ENCODE assay signal across 11 cellular contexts in the genomic region with DNA sequence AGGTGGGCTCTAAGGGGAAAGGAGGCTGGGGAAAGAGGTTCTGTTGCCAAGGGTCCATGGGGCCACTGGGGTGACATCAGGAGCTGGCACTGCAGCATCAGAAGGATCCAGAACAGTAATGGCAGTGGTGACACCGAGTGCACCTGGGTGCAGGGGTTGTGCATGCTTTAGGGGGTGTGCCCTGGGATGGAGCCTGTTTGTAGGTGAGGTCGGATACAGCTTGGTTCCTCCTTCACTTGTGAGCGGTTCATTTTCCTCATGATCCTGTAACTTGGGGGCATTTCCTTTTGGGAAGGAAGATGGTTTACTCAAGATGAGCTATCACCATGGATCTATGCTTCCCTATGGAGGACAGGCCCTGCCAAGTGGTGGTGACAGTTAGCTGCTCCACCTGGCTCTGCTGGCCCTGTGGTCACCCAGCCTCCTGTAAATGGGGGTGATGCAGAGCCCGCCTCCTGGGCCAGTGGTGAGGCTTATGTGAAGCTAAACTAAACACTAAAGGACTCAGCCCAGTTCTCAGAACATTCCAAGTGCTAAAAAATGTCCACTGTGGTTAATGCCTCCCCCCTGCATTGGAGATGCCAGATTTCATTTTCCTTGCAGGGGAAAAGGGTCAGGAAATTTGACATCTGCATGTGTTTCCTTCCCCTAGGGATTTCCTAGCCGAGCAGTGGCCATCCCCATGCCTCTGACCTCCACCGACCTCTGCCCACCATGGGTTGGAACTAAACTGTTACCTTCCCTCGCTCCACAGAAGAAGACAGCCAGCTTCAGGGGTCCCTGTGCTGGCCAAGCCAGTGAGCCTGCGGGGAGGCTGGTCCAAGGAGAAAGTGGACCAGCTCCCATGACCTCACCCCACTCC.
DNase-seq lines count a peak whose midpoint lies in the region; ATAC-seq and TF ChIP-seq lines count a peak whose summit lies in the region.
"Had no signal": no experiment of that assay in that cellular context is flagged by ENCODE, and none has a peak within 500 bp of the region (broad histone marks: within the 10 kb centered on the region; RNA-seq: fewer than 3 reads in every experiment).

No MANE protein-coding gene starts in this region.

- peaks cover 45% of the 10 kb centered on the region for H3K4me1 ChIP-seq in BLaER1

- no peak overlapping the region for H3K4me3 ChIP-seq in BLaER1
- H3K4me3 ChIP-seq: cardiac muscle cell, hepatocyte had no signal

- H3K4me1 Mint-ChIP-seq in central memory CD8-positive, alpha-beta T cell: peaks cover 31% of the 10 kb centered on the region

- no peaks in the 10 kb centered on the region for H3K9me3 ChIP-seq in BLaER1

- peaks cover 91% of the 10 kb centered on the region for H3K36me3 Mint-ChIP-seq in central memory CD8-positive, alpha-beta T cell (ENCODE audit: insufficient read depth)

- ATAC-seq in HG03103 (IDR thresholded peaks at IDR 0.05; ENCODE audit: low read depth, unreplicated experiment): peak; percentile 15
- ATAC-seq in central memory CD8-positive, alpha-beta T cell (replicated peaks; ENCODE audit: extremely low read depth, poor library complexity, severe bottlenecking): peak; percentile 8
- ATAC-seq: PC-3 had no signal

- H3K9ac ChIP-seq in BLaER1: 0 out of 2 replicates have a peak overlapping the region, but pooled peaks have one; percentile 4

- peak overlapping the region; percentile 10; the same call in 1 of the 2 replicates for H3K4me2 ChIP-seq in BLaER1
- H3K4me2 ChIP-seq: hepatocyte had no signal

- peaks cover 100% of the 10 kb centered on the region for H3K36me3 ChIP-seq in BLaER1

- no peak for DNase-seq in central memory CD8-positive, alpha-beta T cell (ENCODE audit: low spot score in 2 of 2)
- DNase-seq in NCI-H446 (lab: John Stamatoyannopoulos, UW) (no peak), T-helper 2 cell (no peak), middle frontal gyrus (ENCODE audit: extremely low spot score, low spot score) (no peak)
- DNase-seq in stimulated activated CD4-positive, alpha-beta T cell treated with anti-CD3 and anti-CD28 coated beads, Interleukin-4, amount 100 ng/mL, for 24 hours: no peak
- DNase-seq: PC-3 had no signal

- H3K4me3 Mint-ChIP-seq in central memory CD8-positive, alpha-beta T cell: peak overlapping the region; percentile 32

- peak overlapping the region; percentile 15 for H3K27ac ChIP-seq in BLaER1
- H3K27ac ChIP-seq: cardiac muscle cell, hepatocyte had no signal

- H4K20me1 ChIP-seq in BLaER1: peaks cover 92% of the 10 kb centered on the region

- no peaks in the 10 kb centered on the region for H3K9me3 Mint-ChIP-seq in central memory CD8-positive, alpha-beta T cell

- TF ChIP-seq POLR2A in GM19099 (IDR thresholded peaks at IDR 0.05; ENCODE audit: extremely low read depth, insufficient read length, low read depth): peak; percentile 68

- H3K27ac Mint-ChIP-seq in central memory CD8-positive, alpha-beta T cell (ENCODE audit: low read depth): peak overlapping the region; percentile 89

- no peaks in the 10 kb centered on the region for H3K27me3 Mint-ChIP-seq in central memory CD8-positive, alpha-beta T cell

- H3K27me3 ChIP-seq in BLaER1: no peaks in the 10 kb centered on the region
- H3K27me3 ChIP-seq: cardiac muscle cell, hepatocyte had no signal
